In the genomic region with DNA sequence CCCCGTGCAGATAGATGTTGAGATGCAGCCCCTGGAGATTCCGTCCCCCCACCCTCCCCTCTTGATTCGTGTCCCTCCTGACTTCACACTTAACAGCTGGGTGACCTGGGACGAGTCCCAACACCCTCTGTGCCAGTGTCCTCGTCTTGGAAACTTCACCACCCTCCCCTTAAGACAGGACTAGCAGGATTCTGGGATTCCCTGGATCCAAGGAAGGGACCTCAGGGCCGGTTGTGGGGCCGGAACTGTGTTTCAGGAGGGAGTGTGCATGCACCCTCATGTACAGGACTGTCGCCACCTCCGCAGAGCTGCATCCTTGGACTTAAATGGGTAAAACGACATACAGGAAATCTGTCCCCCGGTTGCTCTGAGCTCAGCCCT, we compare ENCODE assay signal across 8 cellular contexts. TPM values are rescaled to one million over a fixed set of nuclear protein-coding genes. Genes with fewer than 3 reads are reported as not detected.
DNase-seq lines count a peak whose midpoint lies in the region; ATAC-seq, FAIRE-seq and TF ChIP-seq lines count a peak whose summit lies in the region.

No MANE protein-coding gene starts in this region.

- H3K4me1 ChIP-seq in Peyer's patch (peaks cover 0 to 41% (median 21%) of the 10 kb centered on the region in 4 donors), mucosa of stomach (ENCODE audit: control insufficient read depth, insufficient read depth, low read length) (peaks cover 47% of the 10 kb centered on the region)

- peak overlapping the region; percentile 97 for H3K4me3 Mint-ChIP-seq in chondrocyte (ENCODE audit: unreplicated experiment)

- FAIRE-seq in GM12891 (lab: Jason Lieb, UNC): peak; percentile 5

- H3K27me3 ChIP-seq in Peyer's patch (no peaks in the 10 kb centered on the region), mucosa of stomach (ENCODE audit: control insufficient read depth, insufficient read depth, low read length) (no peaks in the 10 kb centered on the region)

- no peaks in the 10 kb centered on the region for H3K36me3 Mint-ChIP-seq in chondrocyte (ENCODE audit: low read depth)

- H3K4me3 ChIP-seq in Peyer's patch (peak overlapping the region; percentile 84 to 96 (median 90)), mucosa of stomach (ENCODE audit: low read length) (peak overlapping the region; percentile 14)

- TF ChIP-seq POLR2A in GM12891 (IDR thresholded peaks at IDR 0.05; ENCODE audit: low read depth, low read length): no peak
- no peak for TF ChIP-seq POLR2A in Peyer's patch (IDR thresholded peaks at IDR 0.05)

- no peaks in the 10 kb centered on the region for H3K36me3 ChIP-seq in Peyer's patch
- H3K36me3 ChIP-seq in mucosa of stomach (ENCODE audit: control insufficient read depth, insufficient read depth, low read length): no peaks in the 10 kb centered on the region

- no peaks in the 10 kb centered on the region for H3K9me3 Mint-ChIP-seq in chondrocyte (ENCODE audit: low read depth)

- H3K27ac ChIP-seq in Peyer's patch: peak overlapping the region; percentile 85 to 94 (median 92)

- peak overlapping the region; percentile 96 for H3K27ac Mint-ChIP-seq in chondrocyte (ENCODE audit: unreplicated experiment)

- DNase-seq in GM12891 (ENCODE audit: insufficient read length, low spot score) (no peak), Peyer's patch (peak in 2 of 3 donors; percentile 56 to 65), chondrocyte (ENCODE audit: low spot score) (no peak), islet precursor cell (no peak), D341Med (ENCODE audit: low spot score) (no peak), NCI-H446 treated with DMSO at 0.1 percent for 48 hours (lab: John Stamatoyannopoulos, UW) (no peak)

- peak overlapping the region; percentile 91 for H3K9ac ChIP-seq in mucosa of stomach (ENCODE audit: low read length)

- no peak for ATAC-seq in HG03342 (IDR thresholded peaks at IDR 0.05; ENCODE audit: unreplicated experiment)

- peaks cover 55% of the 10 kb centered on the region for H3K4me1 Mint-ChIP-seq in chondrocyte (ENCODE audit: low read depth)

- TF ChIP-seq CTCF in Peyer's patch (IDR thresholded peaks at IDR 0.05): no peak
- TF ChIP-seq CTCF in chondrocyte (IDR thresholded peaks at IDR 0.05): no peak

- no peaks in the 10 kb centered on the region for H3K27me3 Mint-ChIP-seq in chondrocyte (ENCODE audit: low read depth)

- no peaks in the 10 kb centered on the region for H3K9me3 ChIP-seq in Peyer's patch
- no peaks in the 10 kb centered on the region for H3K9me3 ChIP-seq in mucosa of stomach (ENCODE audit: control insufficient read depth, low read length)

TF ChIP-seq in GM12891, 5 proteins besides CTCF, POLR2A, EP300 and RAD21:
- TF ChIP-seq TAF1 (IDR thresholded peaks at IDR 0.05; ENCODE audit: low read depth, low read length) (no peak), SPI1 (IDR thresholded peaks at IDR 0.05; ENCODE audit: low read depth, low read length) (no peak), POU2F2 (IDR thresholded peaks at IDR 0.05; ENCODE audit: low read depth, low read length) (no peak), PAX5 (IDR thresholded peaks at IDR 0.05; ENCODE audit: insufficient read depth, low read length, severe bottlenecking) (no peak), POLR2AphosphoS5 (IDR thresholded peaks at IDR 0.05; ENCODE audit: low read depth, low read length) (no peak; the same call in 1 of the 2 replicates)

RNA-seq across cellular contexts. Expression of a gene that starts 1.0 kb away (rescaled TPM):
- 134 TPM for polyA plus RNA-seq in GM12891 (2012; ENCODE audit: low read depth, missing spikeins)
- total RNA-seq in Peyer's patch: 100 to 1,000 TPM in 3 of 4 donors, 10 to 100 TPM in 1; 65.3 to 578 (median 143) TPM
- total RNA-seq in chondrocyte: 90.8 to 98.1 TPM (median 94.6 TPM) in 3 replicates

RNA-seq across cellular contexts. Expression of a gene that starts 1.3 kb away (rescaled TPM):
- 23.1 TPM for polyA plus RNA-seq in GM12891 (2012; ENCODE audit: low read depth, missing spikeins)
- total RNA-seq in Peyer's patch: 10 to 100 TPM in 2 of 4 donors, 1 to 10 TPM in 2; 9.7 to 29.7 (median 10.1) TPM
- 7.8 to 9.5 TPM (median 8.2 TPM) in 3 replicates for total RNA-seq in chondrocyte

RNA-seq across cellular contexts. Expression of a gene that starts 49.9 kb away (rescaled TPM):
- 0.35 TPM for polyA plus RNA-seq in GM12891 (2012; ENCODE audit: low read depth, missing spikeins)
- total RNA-seq in Peyer's patch (10 to 100 TPM in 1 of 4 donors, 1 to 10 TPM in 3; 2.6 to 10.7 (median 5.2) TPM), chondrocyte (4.9 to 10.6 TPM (median 6.1 TPM) in 3 replicates)

Comparison
In these comparisons a context has a peak if more than half of its experiments do, and no peak if none do; other contexts are left out.
1. DNase-seq: peak in Peyer's patch (2 of 3); none in GM12891 (single experiment), chondrocyte (single experiment), islet precursor cell (single experiment), D341Med (single experiment) and NCI-H446 treated with DMSO at 0.1 percent for 48 hours (single experiment).